8 cellular contexts compared by ENCODE assay signal in genomic region chr1:47333578-47333921, GRCh38. TPM values are rescaled to one million over a fixed set of nuclear protein-coding genes. Genes with fewer than 3 reads are reported as not detected.
DNase-seq lines count a peak whose midpoint lies in the region; ATAC-seq and TF ChIP-seq lines count a peak whose summit lies in the region.

TSS of gene CMPK1 (plus strand) at chr1:47333790. CDS start at chr1:47333946, 156 bp downstream.

- H3K27me3 ChIP-seq in kidney epithelial cell (ENCODE audit: control insufficient read depth, insufficient read depth, low read length) = no peaks in the 10 kb centered on the region

- H3K9me3 Mint-ChIP-seq in central memory CD8-positive, alpha-beta T cell = no peaks in the 10 kb centered on the region

- H3K27ac Mint-ChIP-seq in central memory CD8-positive, alpha-beta T cell (ENCODE audit: low read depth) = no peak within 1 kb of the TSS

- no peaks in the 10 kb centered on the region for H3K27me3 Mint-ChIP-seq in central memory CD8-positive, alpha-beta T cell

- no peak for TF ChIP-seq CTCF in kidney epithelial cell (IDR thresholded peaks at IDR 0.05; ENCODE audit: insufficient read depth, low read length, poor library complexity, severe bottlenecking)

- H3K36me3 Mint-ChIP-seq in central memory CD8-positive, alpha-beta T cell (ENCODE audit: insufficient read depth) = peaks cover 6% of the 10 kb centered on the region

- peaks cover 25% of the 10 kb centered on the region for H3K4me1 Mint-ChIP-seq in central memory CD8-positive, alpha-beta T cell

- DNase-seq in AG20443 (ENCODE audit: low spot score) (peak; percentile 94), NCI-H345 (lab: John Stamatoyannopoulos, UW) (peak; percentile 83), kidney epithelial cell (ENCODE audit: low read depth) (peak; percentile 49)
- DNase-seq in activated CD4-positive, CD25-positive, alpha-beta regulatory T cell treated with anti-CD3 and anti-CD28 coated beads, Interleukin-2, amount 50 U/mL, for 16 hours (ENCODE audit: low read depth, low spot score) = peak; percentile 55
- peak; percentile 48 to 60 for DNase-seq in central memory CD8-positive, alpha-beta T cell (ENCODE audit: low spot score in 2 of 2)
- DNase-seq in stimulated activated CD4-positive, alpha-beta T cell treated with anti-CD3 and anti-CD28 coated beads, Interleukin-15, amount 100 ng/mL, for 24 hours = peak; percentile 87

- no peak within 1 kb of the TSS for H3K4me3 Mint-ChIP-seq in central memory CD8-positive, alpha-beta T cell

- no peaks in the 10 kb centered on the region for H3K36me3 ChIP-seq in kidney epithelial cell (ENCODE audit: control insufficient read depth, insufficient read depth, low read length)

- peak within 1 kb of the TSS; percentile 97 for H3K4me3 ChIP-seq in kidney epithelial cell (ENCODE audit: low read depth, low read length)

- ATAC-seq in GM19025 (IDR thresholded peaks at IDR 0.05; ENCODE audit: low read depth, unreplicated experiment) (peak; percentile 74), HG03280 (IDR thresholded peaks at IDR 0.05; ENCODE audit: unreplicated experiment) (peak; percentile 72)
- peak; percentile 77 for ATAC-seq in central memory CD8-positive, alpha-beta T cell (replicated peaks; ENCODE audit: extremely low read depth, poor library complexity, severe bottlenecking)

RNA-seq across cellular contexts. Expression of gene CMPK1, which starts in this region (rescaled TPM):
- 62.0 and 74.7 TPM in 2 replicates for total RNA-seq in kidney epithelial cell

Comparison
In these comparisons a context has a peak if more than half of its experiments do, and no peak if none do; other contexts are left out.
1. Peak in every context shown above with its lines: DNase-seq, ATAC-seq and H3K4me3 ChIP-seq.